Comparison of ENCODE assay signal across 18 cellular contexts in the genomic region with DNA sequence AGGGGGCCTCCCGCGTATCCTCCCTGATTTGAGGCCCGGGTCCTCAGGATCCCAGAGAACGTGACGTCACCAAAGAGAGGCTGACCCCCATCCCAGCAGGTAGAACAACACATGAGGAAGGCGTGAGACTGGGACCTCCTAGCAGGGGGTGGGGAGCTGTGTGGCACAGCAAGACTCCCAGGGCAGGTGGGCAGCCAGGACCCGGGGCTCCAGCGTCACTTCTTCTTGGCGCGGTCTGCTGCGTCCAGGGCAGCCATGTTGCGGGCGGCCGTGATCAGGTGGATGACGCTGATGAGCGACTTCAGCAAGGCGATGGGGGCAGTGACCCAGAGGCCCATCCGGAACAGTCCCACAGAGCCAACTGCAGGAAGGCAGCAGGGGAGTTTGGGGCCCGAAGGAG. TPM values are rescaled to one million over a fixed set of nuclear protein-coding genes. Genes with fewer than 3 reads are reported as not detected.
A peak's percentile ranks its signal among the peaks of the same experiment; 100 is the strongest.
DNase-seq lines count a peak whose midpoint lies in the region; ATAC-seq and TF ChIP-seq lines count a peak whose summit lies in the region.
"Had no signal": no experiment of that assay in that cellular context is flagged by ENCODE, and none has a peak within 500 bp of the region (broad histone marks: within the 10 kb centered on the region; RNA-seq: fewer than 3 reads in every experiment).

No MANE protein-coding gene starts in this region.

- no peak overlapping the region for H3K4me3 ChIP-seq in CD4-positive, CD25-positive, alpha-beta regulatory T cell (ENCODE audit: low read depth, low read length)
- H3K4me3 ChIP-seq in HEK293 (ENCODE audit: low read depth, low read length) (no peak overlapping the region), thoracic aorta (no peak overlapping the region), foreskin fibroblast (ENCODE audit: low read depth in 1 of 2, low read length in 2 of 2) (no peak overlapping the region)
- H3K4me3 ChIP-seq: BLaER1, GM12878, GM23338 had no signal

- POLR2A ChIA-PET in HEK293 (lab: Yijun Ruan, JAX), result interaction anchor here (1.0 kb wide), 1 partner anchor 67 kb away, joined by 3 read pairs; the partner anchor contains the start of gene KCTD13

- no peaks in the 10 kb centered on the region for H3K9me3 Mint-ChIP-seq in CD4-positive, CD25-positive, alpha-beta regulatory T cell
- H3K9me3 Mint-ChIP-seq in central memory CD8-positive, alpha-beta T cell, result no peaks in the 10 kb centered on the region
- H3K9me3 Mint-ChIP-seq in activated naive CD4-positive, alpha-beta T cell treated with anti-CD3 and anti-CD28 coated beads for 36 hours, result no peaks in the 10 kb centered on the region
- H3K9me3 Mint-ChIP-seq: CD8-positive, alpha-beta memory T cell; GM23338 had no signal

- peaks cover 5 to 39% (median 16%) of the 10 kb centered on the region in 4 donors for H3K4me1 Mint-ChIP-seq in CD4-positive, CD25-positive, alpha-beta regulatory T cell
- peaks cover 25% of the 10 kb centered on the region for H3K4me1 Mint-ChIP-seq in central memory CD8-positive, alpha-beta T cell
- H3K4me1 Mint-ChIP-seq in activated naive CD4-positive, alpha-beta T cell treated with anti-CD3 and anti-CD28 coated beads for 36 hours (ENCODE audit: low read depth), result peaks cover 22% of the 10 kb centered on the region

- no peaks in the 10 kb centered on the region for H3K27me3 ChIP-seq in CD4-positive, CD25-positive, alpha-beta regulatory T cell (ENCODE audit: control insufficient read depth, insufficient read depth, low read length)
- no peaks in the 10 kb centered on the region for H3K27me3 ChIP-seq in thoracic aorta (replicated peaks; ENCODE audit: insufficient read depth)
- H3K27me3 ChIP-seq: BLaER1 had no signal

- no peak for ATAC-seq in CD4-positive, CD25-positive, alpha-beta regulatory T cell (ENCODE audit: low read depth in 2 of 2)
- ATAC-seq in central memory CD8-positive, alpha-beta T cell (replicated peaks; ENCODE audit: extremely low read depth, poor library complexity, severe bottlenecking), result no peak
- no peak for ATAC-seq in thoracic aorta (ENCODE audit: insufficient number of reproducible peaks, low FRiP score, low read depth)
- ATAC-seq: GM12878, GM23338 had no signal

- H3K36me3 ChIP-seq in CD4-positive, CD25-positive, alpha-beta regulatory T cell (ENCODE audit: control insufficient read depth, insufficient read depth, low read length), result peaks cover 25% of the 10 kb centered on the region
- peaks cover 4 to 37% of the 10 kb centered on the region in 2 experiments; a peak in 2 of 3 replicates for H3K36me3 ChIP-seq in HEK293 (ENCODE audit: control insufficient read depth in 2 of 2, insufficient read depth in 1 of 2, low read length in 2 of 2)
- peaks cover 6% of the 10 kb centered on the region for H3K36me3 ChIP-seq in thoracic aorta

- no peaks in the 10 kb centered on the region for H3K9me3 ChIP-seq in CD4-positive, CD25-positive, alpha-beta regulatory T cell (ENCODE audit: control insufficient read depth in 2 of 2, low read length in 2 of 2)
- H3K9me3 ChIP-seq in HEK293 (ENCODE audit: control insufficient read depth, insufficient read depth, low read depth, low read length), result no peaks in the 10 kb centered on the region
- H3K9me3 ChIP-seq in thoracic aorta, result no peaks in the 10 kb centered on the region
- H3K9me3 ChIP-seq: BLaER1 had no signal

- H3K27ac Mint-ChIP-seq in CD4-positive, CD25-positive, alpha-beta regulatory T cell, result no peak overlapping the region
- peak overlapping the region; percentile 53 for H3K27ac Mint-ChIP-seq in central memory CD8-positive, alpha-beta T cell (ENCODE audit: low read depth)
- H3K27ac Mint-ChIP-seq in activated naive CD4-positive, alpha-beta T cell treated with anti-CD3 and anti-CD28 coated beads for 36 hours, result no peak overlapping the region
- H3K27ac Mint-ChIP-seq: GM23338 had no signal

- peaks cover 23% of the 10 kb centered on the region for H3K36me3 Mint-ChIP-seq in CD4-positive, CD25-positive, alpha-beta regulatory T cell
- peaks cover 27% of the 10 kb centered on the region for H3K36me3 Mint-ChIP-seq in central memory CD8-positive, alpha-beta T cell (ENCODE audit: insufficient read depth)
- peaks cover 7% of the 10 kb centered on the region for H3K36me3 Mint-ChIP-seq in activated naive CD4-positive, alpha-beta T cell treated with anti-CD3 and anti-CD28 coated beads for 36 hours (ENCODE audit: low read depth)

- CTCF ChIA-PET in HEK293 (lab: Yijun Ruan, JAX), result interaction anchor here (6.4 kb wide), 1 partner anchor 10 kb away, joined by 58 read pairs; no protein-coding TSS in a partner anchor
- CTCF ChIA-PET in activated naive CD4-positive, alpha-beta T cell treated with anti-CD3 and anti-CD28 coated beads for 36 hours (lab: Charles Lee), result interaction anchor here (1.0 to 1.4 kb wide), 2 partner anchors 11 to 43 kb away, joined by 3 read pairs; partner anchors contain the start of gene PAGR1

- DNase-seq in CD4-positive, CD25-positive, alpha-beta regulatory T cell, result no peak
- no peak for DNase-seq in central memory CD8-positive, alpha-beta T cell (ENCODE audit: low spot score in 2 of 2)
- DNase-seq in thoracic aorta (ENCODE audit: low spot score) (no peak), foreskin fibroblast (no peak), AG08396 (ENCODE audit: low spot score) (no peak), AG08395 (ENCODE audit: low spot score) (no peak)
- no peak for DNase-seq in activated naive CD4-positive, alpha-beta T cell treated with anti-CD3 and anti-CD28 coated beads for 36 hours
- DNase-seq: ACHN; CD8-positive, alpha-beta memory T cell; COR-L47; DMS 273 treated with DMSO at 0.1 percent for 48 hours; DMS53; DND-41; EL had no signal

- peaks cover 27% of the 10 kb centered on the region for H3K4me1 ChIP-seq in CD4-positive, CD25-positive, alpha-beta regulatory T cell (ENCODE audit: control insufficient read depth, insufficient read depth, low read length, poor library complexity, severe bottlenecking)
- H3K4me1 ChIP-seq in HEK293 (ENCODE audit: control insufficient read depth, insufficient read depth, low read length), result no peaks in the 10 kb centered on the region
- peaks cover 12 to 48% of the 10 kb centered on the region in 2 donors for H3K4me1 ChIP-seq in thoracic aorta (ENCODE audit: control insufficient read depth in 1 of 2, low read depth in 2 of 2)

- TF ChIP-seq CTCF in HEK293 (tag by site-specific recombination; IDR thresholded peaks at IDR 0.05), result no peak
- TF ChIP-seq CTCF in thoracic aorta (IDR thresholded peaks at IDR 0.05), result no peak
- no peak for TF ChIP-seq CTCF in foreskin fibroblast (IDR thresholded peaks at IDR 0.05; ENCODE audit: low read depth, low read length)

- peaks cover 4% of the 10 kb centered on the region for H3K27me3 Mint-ChIP-seq in CD4-positive, CD25-positive, alpha-beta regulatory T cell
- H3K27me3 Mint-ChIP-seq in central memory CD8-positive, alpha-beta T cell, result no peaks in the 10 kb centered on the region
- no peaks in the 10 kb centered on the region for H3K27me3 Mint-ChIP-seq in activated naive CD4-positive, alpha-beta T cell treated with anti-CD3 and anti-CD28 coated beads for 36 hours (ENCODE audit: low read depth)
- H3K27me3 Mint-ChIP-seq: CD8-positive, alpha-beta memory T cell had no signal

- H3K27ac ChIP-seq in CD4-positive, CD25-positive, alpha-beta regulatory T cell (ENCODE audit: insufficient read depth, low read length, poor library complexity, severe bottlenecking), result no peak overlapping the region
- H3K27ac ChIP-seq in HEK293 (ENCODE audit: extremely low read depth, low read depth, low read length), result no peak overlapping the region
- H3K27ac ChIP-seq in thoracic aorta, result peak overlapping the region; percentile 50 to 53
- H3K27ac ChIP-seq: BLaER1 had no signal

- intact Hi-C loops in activated naive CD4-positive, alpha-beta T cell treated with anti-CD3 and anti-CD28 coated beads for 36 hours (cut with micrococcal nuclease), result no loop called here

- peak overlapping the region in 3 of 4 donors; percentile 21 to 64 (median 61) for H3K4me3 Mint-ChIP-seq in CD4-positive, CD25-positive, alpha-beta regulatory T cell
- no peak overlapping the region for H3K4me3 Mint-ChIP-seq in central memory CD8-positive, alpha-beta T cell
- H3K4me3 Mint-ChIP-seq in activated naive CD4-positive, alpha-beta T cell treated with anti-CD3 and anti-CD28 coated beads for 36 hours, result no peak overlapping the region
- H3K4me3 Mint-ChIP-seq: GM23338 had no signal

TF ChIP-seq in HEK293, 187 proteins besides CTCF, POLR2A, EP300 and RAD21:
- TF ChIP-seq ZFP37 (tag by site-specific recombination; IDR thresholded peaks at IDR 0.05) (no peak), SCRT1 (tag by site-specific recombination; IDR thresholded peaks at IDR 0.05; ENCODE audit: borderline replicate concordance) (no peak), KLF16 (tag by site-specific recombination; IDR thresholded peaks at IDR 0.05) (no peak), ZIC2 (tag by site-specific recombination; IDR thresholded peaks at IDR 0.05) (peak; percentile 16)

RNA-seq across cellular contexts. Expression of gene CDIPT, which starts 4.1 kb away (rescaled TPM):
- 47.7 TPM for total RNA-seq in CD4-positive, CD25-positive, alpha-beta regulatory T cell
- polyA plus RNA-seq in CD4-positive, CD25-positive, alpha-beta regulatory T cell, result 100 to 1,000 TPM; 100 to 122 (median 108) TPM
- 100 to 1,000 TPM in 1 of 2 donors, 10 to 100 TPM in 1; 92.1 to 107 TPM for total RNA-seq in thoracic aorta
- total RNA-seq in activated naive CD4-positive, alpha-beta T cell treated with anti-CD3 and anti-CD28 coated beads for 36 hours, result 10 to 100 TPM; 29.0 to 31.0 TPM

RNA-seq across cellular contexts. Expression of gene MVP, which starts 38.7 kb away (rescaled TPM):
- 163 TPM for total RNA-seq in CD4-positive, CD25-positive, alpha-beta regulatory T cell
- polyA plus RNA-seq in CD4-positive, CD25-positive, alpha-beta regulatory T cell, result 100 to 1,000 TPM; 116 to 157 (median 133) TPM
- 100 to 1,000 TPM; 175 to 190 TPM for total RNA-seq in thoracic aorta
- 10 to 100 TPM; 84.1 to 86.9 TPM for total RNA-seq in activated naive CD4-positive, alpha-beta T cell treated with anti-CD3 and anti-CD28 coated beads for 36 hours

RNA-seq across cellular contexts. Expression of gene SEZ6L2, which starts 40.4 kb away (rescaled TPM):
- total RNA-seq in CD4-positive, CD25-positive, alpha-beta regulatory T cell, result not detected
- polyA plus RNA-seq in CD4-positive, CD25-positive, alpha-beta regulatory T cell, result not detected
- 1 to 10 TPM in 1 of 2 donors, under 1 TPM in 1; 0.63 to 1.4 TPM for total RNA-seq in thoracic aorta
- total RNA-seq in activated naive CD4-positive, alpha-beta T cell treated with anti-CD3 and anti-CD28 coated beads for 36 hours, result under 1 TPM; 0.30 to 0.31 TPM
- polyA plus RNA-seq: CD8-positive, alpha-beta memory T cell; GM12878 had no signal

RNA-seq across cellular contexts. Expression of gene ASPHD1, which starts 41.3 kb away (rescaled TPM):
- not detected for total RNA-seq in CD4-positive, CD25-positive, alpha-beta regulatory T cell
- not detected for polyA plus RNA-seq in CD4-positive, CD25-positive, alpha-beta regulatory T cell
- total RNA-seq in thoracic aorta, result under 1 TPM in 1 of 2 donors, not detected in 1; 0.27 TPM
- 1 to 10 TPM; 1.3 to 1.7 TPM for total RNA-seq in activated naive CD4-positive, alpha-beta T cell treated with anti-CD3 and anti-CD28 coated beads for 36 hours
- total RNA-seq: GM12878 had no signal
- polyA plus RNA-seq: CD8-positive, alpha-beta memory T cell; GM12878 had no signal

RNA-seq across cellular contexts. Expression of gene PAGR1, which starts 43.0 kb away (rescaled TPM):
- 15.6 TPM for total RNA-seq in CD4-positive, CD25-positive, alpha-beta regulatory T cell
- polyA plus RNA-seq in CD4-positive, CD25-positive, alpha-beta regulatory T cell, result 10 to 100 TPM; 41.0 to 48.8 (median 45.5) TPM
- 10 to 100 TPM; 40.8 to 45.2 TPM for total RNA-seq in thoracic aorta
- 10 to 100 TPM; 16.9 to 19.3 TPM for total RNA-seq in activated naive CD4-positive, alpha-beta T cell treated with anti-CD3 and anti-CD28 coated beads for 36 hours

Comparison
In these comparisons a context has a peak if more than half of its experiments do, and no peak if none do; other contexts are left out.
1. H3K27ac ChIP-seq: peak in thoracic aorta (2 of 2); none in CD4-positive, CD25-positive, alpha-beta regulatory T cell (single experiment) and HEK293 (single experiment).
2. H3K4me3 Mint-ChIP-seq: peak in CD4-positive, CD25-positive, alpha-beta regulatory T cell (3 of 4); none in central memory CD8-positive, alpha-beta T cell (single experiment) and activated naive CD4-positive, alpha-beta T cell treated with anti-CD3 and anti-CD28 coated beads for 36 hours (single experiment).